In the genomic region with DNA sequence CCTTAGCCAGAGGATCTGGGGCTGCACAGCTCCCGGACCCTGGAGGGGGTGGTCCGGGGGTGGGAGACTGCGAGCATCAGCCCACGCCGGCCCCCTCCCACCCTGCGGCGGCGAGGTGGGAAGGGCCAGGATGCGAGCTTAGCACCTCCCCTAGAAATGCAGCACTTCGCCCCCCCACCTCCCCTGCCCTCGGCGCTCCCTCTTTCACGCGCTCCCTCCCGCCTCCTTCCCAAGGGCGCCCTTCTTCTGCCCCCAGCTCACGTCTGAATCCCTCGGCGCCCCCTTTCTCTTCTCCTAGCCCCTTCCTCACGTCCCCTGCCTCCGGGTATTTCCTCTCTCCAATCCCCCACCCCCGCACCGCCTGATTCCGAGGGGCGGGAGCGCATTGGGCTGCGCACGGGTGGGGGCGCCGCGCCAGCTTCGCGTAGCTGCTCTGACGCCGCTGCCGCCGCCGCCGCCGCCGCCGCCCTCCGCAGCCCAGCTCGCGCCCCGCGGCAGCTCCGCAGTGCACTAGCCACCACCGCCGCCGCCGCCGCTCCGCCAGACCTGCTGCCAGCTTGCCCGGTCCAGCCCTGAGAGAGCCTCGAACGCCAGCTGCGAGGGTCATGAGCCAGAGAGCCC, we compare ENCODE assay signal across 10 cellular contexts. TPM values are rescaled to one million over a fixed set of nuclear protein-coding genes. Genes with fewer than 3 reads are reported as not detected.
DNase-seq lines count a peak whose midpoint lies in the region; ATAC-seq and TF ChIP-seq lines count a peak whose summit lies in the region.
"Had no signal": no experiment of that assay in that cellular context is flagged by ENCODE, and none has a peak within 500 bp of the region (broad histone marks: within the 10 kb centered on the region; RNA-seq: fewer than 3 reads in every experiment).

A gene with protein sequence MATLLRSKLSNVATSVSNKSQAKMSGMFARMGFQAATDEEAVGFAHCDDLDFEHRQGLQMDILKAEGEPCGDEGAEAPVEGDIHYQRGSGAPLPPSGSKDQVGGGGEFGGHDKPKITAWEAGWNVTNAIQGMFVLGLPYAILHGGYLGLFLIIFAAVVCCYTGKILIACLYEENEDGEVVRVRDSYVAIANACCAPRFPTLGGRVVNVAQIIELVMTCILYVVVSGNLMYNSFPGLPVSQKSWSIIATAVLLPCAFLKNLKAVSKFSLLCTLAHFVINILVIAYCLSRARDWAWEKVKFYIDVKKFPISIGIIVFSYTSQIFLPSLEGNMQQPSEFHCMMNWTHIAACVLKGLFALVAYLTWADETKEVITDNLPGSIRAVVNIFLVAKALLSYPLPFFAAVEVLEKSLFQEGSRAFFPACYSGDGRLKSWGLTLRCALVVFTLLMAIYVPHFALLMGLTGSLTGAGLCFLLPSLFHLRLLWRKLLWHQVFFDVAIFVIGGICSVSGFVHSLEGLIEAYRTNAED (plus strand): TSS at position 505 of the 621 bp plus-strand sequence. CDS start 239 bp downstream, outside the sequence.

- no peaks in the 10 kb centered on the region for H3K36me3 ChIP-seq in Peyer's patch
- H3K36me3 ChIP-seq: vagina had no signal

- H3K27me3 ChIP-seq in Peyer's patch = peaks cover 0 to 66% of the 10 kb centered on the region in 2 donors

- peaks cover 0 to 19% (median 0%) of the 10 kb centered on the region in 4 donors for H3K9me3 ChIP-seq in Peyer's patch
- H3K9me3 ChIP-seq: vagina had no signal

- no peak for TF ChIP-seq POLR2A in Peyer's patch (IDR thresholded peaks at IDR 0.05)

- H3K27ac ChIP-seq in caudate nucleus (ENCODE audit: low read depth, low read length) = peak within 1 kb of the TSS; percentile 67
- H3K27ac ChIP-seq in Peyer's patch = no peak within 1 kb of the TSS
- H3K27ac ChIP-seq: vagina had no signal

- TF ChIP-seq CTCF in Peyer's patch (IDR thresholded peaks at IDR 0.05) = no peak

- H3K4me3 ChIP-seq in Peyer's patch = peak within 1 kb of the TSS in 1 of 4 donors; percentile 26
- H3K4me3 ChIP-seq: vagina had no signal

- DNase-seq in NCI-H748 (lab: John Stamatoyannopoulos, UW; ENCODE audit: unreplicated experiment) = peak; percentile 50
- no peak for DNase-seq in NCI-H748 treated with DMSO at 0.1 percent for 48 hours (lab: John Stamatoyannopoulos, UW)
- peak; percentile 25 to 53 for DNase-seq in NCI-H1930 (lab: John Stamatoyannopoulos, UW)
- DNase-seq in caudate nucleus (lab: John Stamatoyannopoulos, UW) = peak in 44 of 61 donors; percentile 5 to 88 (median 52)
- DNase-seq in nucleus accumbens (lab: John Stamatoyannopoulos, UW) = peak in 34 of 56 donors; percentile 3 to 79 (median 52)
- no peak for DNase-seq in Peyer's patch
- DNase-seq: NCI-H2081 had no signal

- ATAC-seq in HG03469 (IDR thresholded peaks at IDR 0.05; ENCODE audit: unreplicated experiment) (no peak), GM21360 (IDR thresholded peaks at IDR 0.05; ENCODE audit: unreplicated experiment) (no peak)

- peaks cover 0 to 35% (median 7%) of the 10 kb centered on the region in 4 donors for H3K4me1 ChIP-seq in Peyer's patch

RNA-seq across cellular contexts. Expression of the gene that starts here (rescaled TPM):
- total RNA-seq in Peyer's patch = not detected
- total RNA-seq: vagina had no signal

Comparison
In these comparisons a context has a peak if more than half of its experiments do, and no peak if none do; other contexts are left out.
1. DNase-seq: peak in NCI-H748 (single experiment), NCI-H1930 (2 of 2), caudate nucleus (44 of 61) and nucleus accumbens (34 of 56); none in NCI-H748 treated with DMSO at 0.1 percent for 48 hours (single experiment) and Peyer's patch (0 of 3).